In the genomic region with DNA sequence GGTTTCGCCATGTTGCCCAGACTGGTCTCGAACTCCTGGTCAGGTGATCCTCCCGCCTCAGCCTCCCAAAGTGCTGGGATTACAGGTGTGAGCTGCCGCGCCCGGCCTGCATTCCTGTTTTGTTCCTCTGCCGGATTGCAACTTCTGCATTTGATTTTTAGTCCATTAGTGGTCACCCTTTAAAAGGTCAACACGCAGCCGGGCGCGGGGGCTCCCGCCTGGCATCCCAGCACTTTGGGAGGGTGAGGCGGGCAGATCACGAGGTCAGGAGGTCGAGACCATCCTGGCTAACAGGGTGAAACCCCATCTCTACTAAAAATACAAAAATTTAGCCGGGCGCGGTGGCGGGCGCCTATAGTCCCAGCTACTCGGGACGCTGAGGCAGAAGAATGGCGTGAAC, we compare ENCODE assay signal across 1 cellular context. TPM values are rescaled to one million over a fixed set of nuclear protein-coding genes. Genes with fewer than 3 reads are reported as not detected.
"Had no signal": no experiment of that assay in that cellular context is flagged by ENCODE, and none has a peak within 500 bp of the region (broad histone marks: within the 10 kb centered on the region; RNA-seq: fewer than 3 reads in every experiment).

No MANE protein-coding gene starts in this region.

RNA-seq across cellular contexts. Expression of a gene that starts 50.7 kb away (rescaled TPM):
- total RNA-seq: upper lobe of right lung had no signal
